ENCODE assay signal across 13 cellular contexts in genomic region chr5:72633649-72634048, GRCh38.
DNase-seq lines count a peak whose midpoint lies in the region; ATAC-seq and TF ChIP-seq lines count a peak whose summit lies in the region.
"Had no signal": no experiment of that assay in that cellular context is flagged by ENCODE, and none has a peak within 500 bp of the region (broad histone marks: within the 10 kb centered on the region; RNA-seq: fewer than 3 reads in every experiment).

No MANE protein-coding gene starts in this region.

- no peak overlapping the region for H3K4me3 Mint-ChIP-seq in osteocyte (ENCODE audit: unreplicated experiment)
- H3K4me3 Mint-ChIP-seq: activated CD4-positive, alpha-beta T cell treated with anti-CD3 and anti-CD28 coated beads for 36 hours; CD14-positive monocyte had no signal

- H3K4me3 ChIP-seq in BJ (ENCODE audit: low read depth, low read length) (no peak overlapping the region), fibroblast of mammary gland (ENCODE audit: control insufficient read depth, low read depth, low read length) (no peak overlapping the region), lower leg skin (ENCODE audit: low read depth, poor library complexity, severe bottlenecking) (no peak overlapping the region)

- no peak for TF ChIP-seq POLR2A in lower leg skin (IDR thresholded peaks at IDR 0.05)

- peak; percentile 18; the same call in 1 of the 2 replicates for TF ChIP-seq CTCF in BJ (IDR thresholded peaks at IDR 0.05; ENCODE audit: insufficient read depth, low read depth, low read length)
- TF ChIP-seq CTCF in fibroblast of mammary gland (conservative IDR thresholded peaks at IDR 0.05; ENCODE audit: control insufficient read depth, insufficient read depth, low read depth, low read length) = no peak
- no peak for TF ChIP-seq CTCF in osteocyte (IDR thresholded peaks at IDR 0.05)
- no peak for TF ChIP-seq CTCF in lower leg skin (IDR thresholded peaks at IDR 0.05)

- H3K27ac Mint-ChIP-seq in osteocyte (ENCODE audit: unreplicated experiment) = peak overlapping the region; percentile 65
- H3K27ac Mint-ChIP-seq: activated CD4-positive, alpha-beta T cell treated with anti-CD3 and anti-CD28 coated beads for 36 hours; CD14-positive monocyte had no signal

- no peaks in the 10 kb centered on the region for H3K36me3 ChIP-seq in BJ (ENCODE audit: control insufficient read depth, insufficient read depth, low read length)

- peaks cover 23% of the 10 kb centered on the region for H3K4me1 Mint-ChIP-seq in osteocyte (ENCODE audit: unreplicated experiment)
- H3K4me1 Mint-ChIP-seq: activated CD4-positive, alpha-beta T cell treated with anti-CD3 and anti-CD28 coated beads for 36 hours; CD14-positive monocyte had no signal

- intact Hi-C loops in lower leg skin (cut with DNase I; ENCODE audit: low total_unique reads) = no loop called here

- ATAC-seq in GM21619 (IDR thresholded peaks at IDR 0.05; ENCODE audit: unreplicated experiment) = no peak
- no peak for ATAC-seq in esophagus mucosa
- ATAC-seq: activated CD4-positive, alpha-beta T cell treated with anti-CD3 and anti-CD28 coated beads for 36 hours; HepG2 had no signal

- H3K9me3 Mint-ChIP-seq in osteocyte (ENCODE audit: unreplicated experiment) = no peaks in the 10 kb centered on the region

- CTCF ChIA-PET in BJ (lab: Yijun Ruan, JAX) = interaction anchor here (1.5 to 1.8 kb wide), 2 partner anchors 22 to 186 kb away, joined by 4 to 5 read pairs; no protein-coding TSS in a partner anchor

- no peaks in the 10 kb centered on the region for H3K27me3 Mint-ChIP-seq in osteocyte (ENCODE audit: unreplicated experiment)

- DNase-seq in BJ (ENCODE audit: low read depth) (peak; percentile 71), RPMI7951 (ENCODE audit: low read depth) (peak; percentile 10), fibroblast of mammary gland (ENCODE audit: low read depth) (peak; percentile 83), osteocyte (ENCODE audit: extremely low spot score, unreplicated experiment) (no peak), lower leg skin (ENCODE audit: low spot score in 2 of 2) (no peak)
- no peak for DNase-seq in activated CD8-positive, alpha-beta memory T cell treated with anti-CD3 and anti-CD28 coated beads, Interleukin-2, amount 50 U/mL, for 48 hours
- DNase-seq: activated CD4-positive, alpha-beta T cell treated with anti-CD3 and anti-CD28 coated beads for 36 hours; GDM1; stimulated activated CD4-positive, alpha-beta T cell treated with anti-CD3 and anti-CD28 coated beads, Interleukin-2, amount 100 ng/mL, for 24 hours had no signal

- WGBS in lower leg skin, 2 donors = 73 to 77% methylated on average over 1 of the region's 1 CpG

- H3K36me3 Mint-ChIP-seq in osteocyte (ENCODE audit: unreplicated experiment) = no peaks in the 10 kb centered on the region
- H3K36me3 Mint-ChIP-seq: CD14-positive monocyte had no signal

- POLR2A ChIA-PET in BJ (lab: Charles Lee) = no interaction called here

- no peaks in the 10 kb centered on the region for H3K27me3 ChIP-seq in BJ (ENCODE audit: control insufficient read depth, insufficient read depth, low read length)

Comparison
In these comparisons a context has a peak if more than half of its experiments do, and no peak if none do; other contexts are left out.
1. DNase-seq: peak in BJ (single experiment), RPMI7951 (single experiment) and fibroblast of mammary gland (single experiment); none in osteocyte (single experiment), lower leg skin (0 of 2) and activated CD8-positive, alpha-beta memory T cell treated with anti-CD3 and anti-CD28 coated beads, Interleukin-2, amount 50 U/mL, for 48 hours (single experiment).